Comparison of ENCODE assay signal across 15 cellular contexts in genomic region chr4:136329042-136329662, GRCh38.
DNase-seq lines count a peak whose midpoint lies in the region; ATAC-seq and TF ChIP-seq lines count a peak whose summit lies in the region.
"Had no signal": no experiment of that assay in that cellular context is flagged by ENCODE, and none has a peak within 500 bp of the region (broad histone marks: within the 10 kb centered on the region; RNA-seq: fewer than 3 reads in every experiment).

No MANE protein-coding gene starts in this region.

- no peaks in the 10 kb centered on the region for H3K27me3 ChIP-seq in H9 (ENCODE audit: insufficient read depth, low read length)
- H3K27me3 ChIP-seq in Panc1 (ENCODE audit: control insufficient read depth, insufficient read depth, low read length): no peaks in the 10 kb centered on the region
- H3K27me3 ChIP-seq in neuronal stem cell (ENCODE audit: control insufficient read depth in 3 of 3, insufficient read depth in 3 of 3, low read depth in 1 of 3, low read length in 3 of 3): no peaks in the 10 kb centered on the region
- H3K27me3 ChIP-seq: neutrophil, SJCRH30 had no signal

- no peaks in the 10 kb centered on the region; a peak in 1 of 7 replicates for H3K36me3 Mint-ChIP-seq in H9 (ENCODE audit: insufficient read depth in 1 of 3, low read depth in 3 of 3)
- no peaks in the 10 kb centered on the region for H3K36me3 Mint-ChIP-seq in stimulated activated effector memory CD8-positive, alpha-beta T cell treated with anti-CD3 and anti-CD28 coated beads, Interleukin-12 subunit alpha, Interleukin-12 subunit beta, amount 100 ng/mL, for 72 hours

- H3K23ac ChIP-seq in H9 (ENCODE audit: insufficient read length, low read depth, low read length) (no peak overlapping the region), neuronal stem cell (ENCODE audit: low read depth, low read length, poor library complexity) (no peak overlapping the region)

- H2BK15ac ChIP-seq in H9 (ENCODE audit: low read depth, low read length) (no peak overlapping the region), neuronal stem cell (ENCODE audit: low read length) (no peak overlapping the region)

- H4K91ac ChIP-seq in H9 (ENCODE audit: insufficient read length, low read depth, low read length) (no peak overlapping the region), neuronal stem cell (ENCODE audit: low read depth, low read length, poor library complexity) (no peak overlapping the region)

- TF ChIP-seq CTCF in H9 (conservative IDR thresholded peaks at IDR 0.05): peak; percentile 60
- TF ChIP-seq CTCF in Panc1 (IDR thresholded peaks at IDR 0.05): peak; percentile 8; the same call in 1 of the 2 replicates
- peak; percentile 57 for TF ChIP-seq CTCF in choroid plexus epithelial cell (conservative IDR thresholded peaks at IDR 0.05; ENCODE audit: low read depth, low read length)
- no peak for TF ChIP-seq CTCF in GM13977 (IDR thresholded peaks at IDR 0.05; ENCODE audit: extremely low read depth, insufficient read depth, missing control alignments)

- H2BK5ac ChIP-seq in H9 (ENCODE audit: insufficient read length, low read length) (no peak overlapping the region), neuronal stem cell (ENCODE audit: low read length) (no peak overlapping the region)

- H3T11ph ChIP-seq in H9 (ENCODE audit: low read length): no peak overlapping the region

- H3K18ac ChIP-seq in H9 (ENCODE audit: insufficient read length, low read depth, low read length) (no peak overlapping the region), neuronal stem cell (ENCODE audit: low read length) (no peak overlapping the region)

- H3K23me2 ChIP-seq in H9 (ENCODE audit: insufficient read length, low read depth, low read length, poor library complexity, severe bottlenecking): no peaks in the 10 kb centered on the region

- no peak overlapping the region; a peak in 1 of 7 replicates for H3K27ac Mint-ChIP-seq in H9
- no peak overlapping the region for H3K27ac Mint-ChIP-seq in stimulated activated effector memory CD8-positive, alpha-beta T cell treated with anti-CD3 and anti-CD28 coated beads, Interleukin-12 subunit alpha, Interleukin-12 subunit beta, amount 100 ng/mL, for 72 hours
- H3K27ac Mint-ChIP-seq: activated CD4-positive, alpha-beta T cell treated with anti-CD3 and anti-CD28 coated beads for 36 hours had no signal

- no peak overlapping the region for H3K27ac ChIP-seq in H9 (ENCODE audit: insufficient read length, low read depth, low read length)
- no peak overlapping the region for H3K27ac ChIP-seq in Panc1 (ENCODE audit: low read length)
- H3K27ac ChIP-seq in neuronal stem cell (replicated peaks; ENCODE audit: low read length): no peak overlapping the region
- H3K27ac ChIP-seq: neutrophil, SJCRH30, thoracic aorta had no signal

- no peaks in the 10 kb centered on the region for H4K20me1 ChIP-seq in H9 (ENCODE audit: control insufficient read depth, insufficient read depth, insufficient read length)

- no TSS peak for BruUV-seq in Panc1 (replicated peaks; lab: Mats Ljungman, UMichigan)

- no peak overlapping the region for H3K4me2 ChIP-seq in H9 (ENCODE audit: insufficient read depth, insufficient read length, low read length)
- H3K4me2 ChIP-seq in neuronal stem cell (ENCODE audit: insufficient read depth, low read length, poor library complexity, severe bottlenecking): no peak overlapping the region

- intact Hi-C loops in Panc1 (cut with micrococcal nuclease; ENCODE audit: unreplicated experiment): no loop called here

- H3K4me1 ChIP-seq in H9 (ENCODE audit: insufficient read depth, low read length) (no peaks in the 10 kb centered on the region), Panc1 (ENCODE audit: control insufficient read depth, insufficient read depth, low read length) (no peaks in the 10 kb centered on the region), neuronal stem cell (ENCODE audit: control insufficient read depth in 2 of 2, insufficient read depth in 1 of 2, low read depth in 1 of 2, low read length in 2 of 2) (no peaks in the 10 kb centered on the region)
- H3K4me1 ChIP-seq: Caco-2, SJCRH30 had no signal

- H3K56ac ChIP-seq in H9 (ENCODE audit: insufficient read length, low read depth, low read length): no peak overlapping the region

- H2AFZ ChIP-seq in H9 (ENCODE audit: low read length) (no peak overlapping the region), neuronal stem cell (ENCODE audit: low read length) (peak overlapping the region; percentile 77)

- H3K4me3 Mint-ChIP-seq in H9: no peak overlapping the region
- H3K4me3 Mint-ChIP-seq in stimulated activated effector memory CD8-positive, alpha-beta T cell treated with anti-CD3 and anti-CD28 coated beads, Interleukin-12 subunit alpha, Interleukin-12 subunit beta, amount 100 ng/mL, for 72 hours: no peak overlapping the region
- H3K4me3 Mint-ChIP-seq: activated CD4-positive, alpha-beta T cell treated with anti-CD3 and anti-CD28 coated beads for 36 hours had no signal

- in situ Hi-C loops in Panc1 (cut with HindIII; ENCODE audit: low pct_unique_long_range_greater_than_20kb, low sequenced_read_pairs): no loop called here
- in situ Hi-C loops in GM13977 (cut with MboI; ENCODE audit: low pct_unique_long_range_greater_than_20kb, low sequenced_read_pairs, unreplicated experiment): no loop called here

- H3K36me3 ChIP-seq in Panc1 (ENCODE audit: control insufficient read depth, insufficient read depth, low read length): no peaks in the 10 kb centered on the region
- no peaks in the 10 kb centered on the region for H3K36me3 ChIP-seq in neuronal stem cell (replicated peaks in 1 of 2; ENCODE audit: control insufficient read depth in 2 of 2, insufficient read depth in 2 of 2, low read length in 2 of 2)
- H3K36me3 ChIP-seq: neutrophil, SJCRH30, thoracic aorta had no signal

- no peak overlapping the region for H4K8ac ChIP-seq in H9 (replicated peaks; ENCODE audit: insufficient read length, low read depth, low read length)
- H4K8ac ChIP-seq in neuronal stem cell (ENCODE audit: low read depth, low read length): no peak overlapping the region

- H2BK20ac ChIP-seq in H9 (ENCODE audit: low read depth, low read length, poor library complexity, severe bottlenecking): no peak overlapping the region

- H3K14ac ChIP-seq in H9 (ENCODE audit: insufficient read depth, low read length) (no peak overlapping the region), neuronal stem cell (ENCODE audit: low read length) (no peak overlapping the region)

- no peak overlapping the region for H2AK5ac ChIP-seq in H9 (ENCODE audit: insufficient read length, low read length)
- no peak overlapping the region for H2AK5ac ChIP-seq in neuronal stem cell (ENCODE audit: low read depth, low read length)

- H2BK12ac ChIP-seq in H9 (ENCODE audit: insufficient read length, low read depth, low read length) (no peak overlapping the region), neuronal stem cell (ENCODE audit: low read length) (no peak overlapping the region)

- H3K79me2 ChIP-seq in H9 (ENCODE audit: insufficient read depth, low read length): no peaks in the 10 kb centered on the region

- no peak overlapping the region for H3K9ac ChIP-seq in H9 (ENCODE audit: extremely low read depth, insufficient read length, low read length)
- no peak overlapping the region for H3K9ac ChIP-seq in neuronal stem cell (ENCODE audit: low read depth, low read length, poor library complexity)

- H4K5ac ChIP-seq in H9 (ENCODE audit: insufficient read length, low read depth, low read length): no peak overlapping the region

- no peaks in the 10 kb centered on the region for H3K9me3 Mint-ChIP-seq in H9
- peaks cover 9% of the 10 kb centered on the region for H3K9me3 Mint-ChIP-seq in stimulated activated effector memory CD8-positive, alpha-beta T cell treated with anti-CD3 and anti-CD28 coated beads, Interleukin-12 subunit alpha, Interleukin-12 subunit beta, amount 100 ng/mL, for 72 hours

- H3K79me1 ChIP-seq in H9 (ENCODE audit: insufficient read depth, low read depth, low read length, poor library complexity, severe bottlenecking): no peaks in the 10 kb centered on the region
- H3K79me1 ChIP-seq in neuronal stem cell (ENCODE audit: low read depth, low read length): no peaks in the 10 kb centered on the region

- DNase-seq in H9 (no peak), Panc1 (ENCODE audit: low read depth, low spot score) (no peak), choroid plexus epithelial cell (ENCODE audit: low read depth) (peak; percentile 45), neuronal stem cell (ENCODE audit: low spot score) (no peak), GM13977 (ENCODE audit: low spot score) (no peak), SW480 (ENCODE audit: low spot score) (no peak)
- DNase-seq in stimulated activated effector memory CD8-positive, alpha-beta T cell treated with anti-CD3 and anti-CD28 coated beads, Interleukin-12 subunit alpha, Interleukin-12 subunit beta, amount 100 ng/mL, for 72 hours (ENCODE audit: low spot score in 2 of 2): no peak
- DNase-seq: activated CD4-positive, alpha-beta T cell treated with anti-CD3 and anti-CD28 coated beads for 36 hours; activated T-cell treated with anti-CD3 and anti-CD28 coated beads, Interleukin-2, amount 50 U/mL, for 48 hours; Caco-2; head of caudate nucleus; NCI-H524; SJCRH30 had no signal

- H3K4me1 Mint-ChIP-seq in H9: no peaks in the 10 kb centered on the region; a peak in 1 of 4 replicates
- no peaks in the 10 kb centered on the region for H3K4me1 Mint-ChIP-seq in stimulated activated effector memory CD8-positive, alpha-beta T cell treated with anti-CD3 and anti-CD28 coated beads, Interleukin-12 subunit alpha, Interleukin-12 subunit beta, amount 100 ng/mL, for 72 hours
- H3K4me1 Mint-ChIP-seq: activated CD4-positive, alpha-beta T cell treated with anti-CD3 and anti-CD28 coated beads for 36 hours had no signal

- H3K9me3 ChIP-seq in H9 (ENCODE audit: control insufficient read depth, low read depth, low read length): no peaks in the 10 kb centered on the region
- H3K9me3 ChIP-seq in Panc1 (ENCODE audit: control insufficient read depth, insufficient read depth, low read depth, low read length): no peaks in the 10 kb centered on the region
- H3K9me3 ChIP-seq in neuronal stem cell (replicated peaks in 1 of 2; ENCODE audit: control insufficient read depth in 2 of 2, insufficient read depth in 1 of 2, low read depth in 1 of 2, low read length in 2 of 2): no peaks in the 10 kb centered on the region
- H3K9me3 ChIP-seq: Caco-2, neutrophil, SJCRH30, thoracic aorta had no signal

- ATAC-seq in Panc1: no peak
- ATAC-seq in stimulated activated effector memory CD8-positive, alpha-beta T cell treated with anti-CD3 and anti-CD28 coated beads, Interleukin-12 subunit alpha, Interleukin-12 subunit beta, amount 100 ng/mL, for 72 hours: no peak
- ATAC-seq: activated CD4-positive, alpha-beta T cell treated with anti-CD3 and anti-CD28 coated beads for 36 hours had no signal

- WGBS in H9 (ENCODE audit: extremely low coverage, insufficient read length, low lambda C conversion rate): no CpG with 5 or more reads among the region's 3 CpGs
- WGBS in neuronal stem cell (ENCODE audit: extremely low coverage in 2 of 2, insufficient read length in 2 of 2, insufficient replicate concordance in 1 of 2), 2 donors: no CpG with 5 or more reads among the region's 3 CpGs

- H3K4me3 ChIP-seq in Panc1 (ENCODE audit: low read depth in 2 of 2, low read length in 2 of 2) (no peak overlapping the region), choroid plexus epithelial cell (ENCODE audit: low read depth, low read length) (no peak overlapping the region), neuronal stem cell (ENCODE audit: low read length in 2 of 2) (no peak overlapping the region)
- H3K4me3 ChIP-seq: SJCRH30, thoracic aorta had no signal

- POLR2A ChIA-PET in Panc1 (lab: Charles Lee): no interaction called here

- H2BK120ac ChIP-seq in H9 (ENCODE audit: low read depth, low read length, poor library complexity, severe bottlenecking) (no peak overlapping the region), neuronal stem cell (ENCODE audit: low read depth, low read length) (no peak overlapping the region)

- H3K27me3 Mint-ChIP-seq in H9 (ENCODE audit: low read depth): peaks cover 2% of the 10 kb centered on the region; the same call in 1 of the 2 replicates
- H3K27me3 Mint-ChIP-seq: activated CD4-positive, alpha-beta T cell treated with anti-CD3 and anti-CD28 coated beads for 36 hours had no signal

- CTCF ChIA-PET in Panc1 (lab: Charles Lee): interaction anchor here (0.6 kb wide), 1 partner anchor 1026 kb away, joined by 4 read pairs; no protein-coding TSS in a partner anchor

- H3K4ac ChIP-seq in H9 (ENCODE audit: low read depth, low read length) (no peak overlapping the region), neuronal stem cell (ENCODE audit: low read length) (no peak overlapping the region)
